Comparison of ENCODE assay signal across 21 cellular contexts in the genomic region with DNA sequence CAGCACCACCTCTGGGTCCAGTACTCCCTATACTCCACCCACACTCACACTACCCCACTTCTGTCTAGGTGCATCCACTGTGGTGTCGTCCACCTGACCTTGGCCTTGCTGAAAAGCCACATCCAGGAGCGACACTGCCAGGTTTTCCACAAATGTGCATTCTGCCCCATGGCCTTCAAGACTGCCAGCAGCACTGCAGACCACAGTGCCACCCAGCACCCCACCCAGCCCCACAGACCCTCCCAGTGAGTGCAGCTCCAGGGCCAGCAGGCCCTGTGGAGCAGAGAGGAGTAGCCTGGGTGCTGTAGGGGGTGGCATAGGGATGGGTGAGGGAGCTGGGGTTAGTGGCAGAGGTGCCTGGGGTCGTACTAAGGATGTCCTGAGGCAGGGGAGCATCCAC.
"Had no signal": no experiment of that assay in that cellular context is flagged by ENCODE, and none has a peak within 500 bp of the region (broad histone marks: within the 10 kb centered on the region; RNA-seq: fewer than 3 reads in every experiment).

No MANE protein-coding gene starts in this region.

- H3K9me3 ChIP-seq: left lung, testis, upper lobe of left lung had no signal

- H3K4me1 Mint-ChIP-seq: nephron progenitor cell had no signal

- H3K4me1 ChIP-seq: left lung, testis, upper lobe of left lung had no signal

- H3K27ac Mint-ChIP-seq: activated naive CD8-positive, alpha-beta T cell; nephron progenitor cell; progenitor cell of endocrine pancreas had no signal

- ATAC-seq: left lung had no signal

- FAIRE-seq: colon, kidney, small intestine had no signal

- H3K9me3 Mint-ChIP-seq: nephron progenitor cell had no signal

- H3K27me3 ChIP-seq: dorsolateral prefrontal cortex, left lung, testis, upper lobe of left lung had no signal

- H3K36me3 Mint-ChIP-seq: activated naive CD8-positive, alpha-beta T cell had no signal

- H3K4me3 Mint-ChIP-seq: activated naive CD8-positive, alpha-beta T cell; nephron progenitor cell had no signal

- H3K27me3 Mint-ChIP-seq: activated naive CD8-positive, alpha-beta T cell; progenitor cell of endocrine pancreas had no signal

- DNase-seq: activated CD4-positive, alpha-beta T cell treated with anti-CD3 and anti-CD28 coated beads, Interleukin-2, amount 50 U/mL, for 1 hour; activated CD4-positive, CD25-positive, alpha-beta regulatory T cell treated with anti-CD3 and anti-CD28 coated beads, Interleukin-2, amount 50 U/mL, for 72 hours; activated gamma-delta T cell; dorsolateral prefrontal cortex; foreskin melanocyte; glutamatergic neuron; hippocampal formation; kidney; left lung; midbrain; nephron progenitor cell; occipital lobe; small intestine; stimulated activated CD4-positive, alpha-beta T cell treated with anti-CD3 and anti-CD28 coated beads, Interleukin-4, amount 100 ng/mL, for 1 hour; T-helper 1 cell; T1000; testis; upper lobe of left lung had no signal

- H3K27ac ChIP-seq: dorsolateral prefrontal cortex, left lung, testis, upper lobe of left lung had no signal

- H3K4me3 ChIP-seq: dorsolateral prefrontal cortex, left lung, testis, upper lobe of left lung had no signal
